18 cellular contexts compared by ENCODE assay signal in the genomic region with DNA sequence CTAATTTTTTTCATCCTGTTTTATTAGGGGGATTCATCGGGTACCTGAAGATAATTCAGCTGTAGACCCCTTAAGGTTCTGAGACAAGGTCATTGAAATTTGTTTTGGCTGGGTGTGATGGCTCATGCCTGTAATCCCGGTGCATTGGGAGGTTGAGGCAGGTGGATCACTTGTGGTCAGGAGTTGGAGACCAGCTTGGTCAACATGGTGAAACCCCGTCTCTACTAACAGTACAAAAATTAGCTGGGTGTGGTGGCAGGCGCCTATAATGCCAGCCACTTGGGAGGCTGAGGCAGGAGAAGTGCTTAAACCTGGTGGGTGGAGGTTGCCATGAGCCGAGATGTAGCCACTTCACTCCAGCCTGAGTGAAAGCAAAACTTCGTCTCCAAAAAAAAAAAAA. TPM values are rescaled to one million over a fixed set of nuclear protein-coding genes. Genes with fewer than 3 reads are reported as not detected.
A peak's percentile ranks its signal among the peaks of the same experiment; 100 is the strongest.
DNase-seq lines count a peak whose midpoint lies in the region; ATAC-seq and TF ChIP-seq lines count a peak whose summit lies in the region.
"Had no signal": no experiment of that assay in that cellular context is flagged by ENCODE, and none has a peak within 500 bp of the region (broad histone marks: within the 10 kb centered on the region; RNA-seq: fewer than 3 reads in every experiment).

No MANE protein-coding gene starts in this region.

- TF ChIP-seq EP300 in stomach (IDR thresholded peaks at IDR 0.05), result no peak

- peaks cover 58% of the 10 kb centered on the region for H3K4me1 ChIP-seq in hepatocyte (ENCODE audit: insufficient read depth)
- peaks cover 75 to 100% (median 90%) of the 10 kb centered on the region in 4 donors for H3K4me1 ChIP-seq in stomach

- CTCF ChIA-PET in WTC11 (lab: Charles Lee), result no interaction called here

- peaks cover 27 to 77% of the 10 kb centered on the region in 2 donors for H3K36me3 Mint-ChIP-seq in activated T-cell treated with anti-CD3 and anti-CD28 coated beads, Interleukin-2, amount 50 U/mL, for 72 hours (ENCODE audit: insufficient read depth in 2 of 2)
- peaks cover 96% of the 10 kb centered on the region for H3K36me3 Mint-ChIP-seq in WTC11

- H4K20me1 ChIP-seq in hepatocyte (ENCODE audit: insufficient read depth, poor library complexity, severe bottlenecking), result peaks cover 98% of the 10 kb centered on the region

- H3K79me2 ChIP-seq in hepatocyte, result peaks cover 76% of the 10 kb centered on the region

- no peaks in the 10 kb centered on the region for H3K9me2 ChIP-seq in hepatocyte (replicated peaks; ENCODE audit: insufficient read depth)

- H3K9me3 Mint-ChIP-seq in activated T-cell treated with anti-CD3 and anti-CD28 coated beads, Interleukin-2, amount 50 U/mL, for 72 hours, result no peaks in the 10 kb centered on the region
- no peaks in the 10 kb centered on the region for H3K9me3 Mint-ChIP-seq in WTC11

- TF ChIP-seq POLR2A in stomach (IDR thresholded peaks at IDR 0.05), result no peak

- H3K36me3 ChIP-seq in hepatocyte (replicated peaks; ENCODE audit: insufficient read depth, low read depth) (peaks cover 7% of the 10 kb centered on the region), stomach (peaks cover 81 to 99% (median 98%) of the 10 kb centered on the region in 4 donors)

- peak; percentile 8 to 10 for ATAC-seq in activated T-cell treated with anti-CD3 and anti-CD28 coated beads, Interleukin-2, amount 50 U/mL, for 72 hours (replicated peaks in 1 of 2)
- ATAC-seq in WTC11 (no peak), HG03520 (IDR thresholded peaks at IDR 0.05; ENCODE audit: unreplicated experiment) (no peak), GM21786 (IDR thresholded peaks at IDR 0.05; ENCODE audit: unreplicated experiment) (no peak)

- H3K27ac Mint-ChIP-seq in activated T-cell treated with anti-CD3 and anti-CD28 coated beads, Interleukin-2, amount 50 U/mL, for 72 hours, result peak overlapping the region; percentile 91
- H3K27ac Mint-ChIP-seq in WTC11, result peak overlapping the region; percentile 71

- no peaks in the 10 kb centered on the region for H3K27me3 Mint-ChIP-seq in activated T-cell treated with anti-CD3 and anti-CD28 coated beads, Interleukin-2, amount 50 U/mL, for 72 hours (ENCODE audit: low read depth)
- H3K27me3 Mint-ChIP-seq in WTC11 (ENCODE audit: low read depth), result no peaks in the 10 kb centered on the region

- 90% methylated on average over 6 of the region's 6 CpGs for WGBS in hepatocyte (ENCODE audit: low lambda C conversion rate, missing lambda C conversion rate)
- WGBS in stomach, 5 donors, result 51 to 63% (median 60%) methylated on average over 6 of the region's 6 CpGs

- H3K4me3 Mint-ChIP-seq in activated T-cell treated with anti-CD3 and anti-CD28 coated beads, Interleukin-2, amount 50 U/mL, for 72 hours, result peak overlapping the region in 1 of 2 donors; percentile 9
- H3K4me3 Mint-ChIP-seq in WTC11, result no peak overlapping the region

- H2AFZ ChIP-seq in hepatocyte, result no peak overlapping the region

- no peak overlapping the region for H3K4me3 ChIP-seq in hepatocyte
- H3K4me3 ChIP-seq in stomach, result no peak overlapping the region

- H3K27ac ChIP-seq in hepatocyte, result peak overlapping the region; percentile 24
- H3K27ac ChIP-seq in stomach, result peak overlapping the region in 4 of 5 donors; percentile 17 to 68 (median 34)

- H3K27me3 ChIP-seq in hepatocyte, result no peaks in the 10 kb centered on the region
- no peaks in the 10 kb centered on the region for H3K27me3 ChIP-seq in stomach
- H3K27me3 ChIP-seq: neutrophil had no signal

- H3K4me2 ChIP-seq in hepatocyte, result peak overlapping the region; percentile 21

- intact Hi-C loops in stomach (cut with DNase I; ENCODE audit: low total_unique reads), result no loop called here

- POLR2A ChIA-PET in WTC11 (lab: Charles Lee), result no interaction called here

- DNase-seq in activated T-cell treated with anti-CD3 and anti-CD28 coated beads, Interleukin-2, amount 50 U/mL, for 72 hours, result no peak
- DNase-seq in activated T-cell treated with anti-CD3 and anti-CD28 coated beads, Interleukin-2, amount 50 U/mL, for 1 hour, result no peak
- DNase-seq in WTC11 (ENCODE audit: low spot score), result peak; percentile 1
- DNase-seq in hepatocyte (ENCODE audit: low spot score), result no peak
- DNase-seq in stomach, result no peak
- no peak for DNase-seq in NCI-H1694 treated with DMSO at 0.1 percent for 48 hours (lab: John Stamatoyannopoulos, UW)
- DNase-seq: central memory CD4-positive, alpha-beta T cell; DMS79 treated with DMSO at 0.1 percent for 48 hours; erythroblast; hippocampal formation; Karpas-422; NCI-H2029; NCI-H748 treated with DMSO at 0.1 percent for 48 hours; Right ventricle myocardium superior; trophoblast cell had no signal

- no peaks in the 10 kb centered on the region for H3K9me3 ChIP-seq in hepatocyte (ENCODE audit: low read depth)
- no peaks in the 10 kb centered on the region for H3K9me3 ChIP-seq in stomach
- H3K9me3 ChIP-seq: neutrophil had no signal

- H3K4me1 Mint-ChIP-seq in activated T-cell treated with anti-CD3 and anti-CD28 coated beads, Interleukin-2, amount 50 U/mL, for 72 hours (ENCODE audit: low read depth), result peaks cover 71% of the 10 kb centered on the region
- peaks cover 47% of the 10 kb centered on the region for H3K4me1 Mint-ChIP-seq in WTC11

- TF ChIP-seq CTCF in WTC11 (IDR thresholded peaks at IDR 0.05) (no peak), hepatocyte (IDR thresholded peaks at IDR 0.05; ENCODE audit: poor library complexity) (no peak), stomach (IDR thresholded peaks at IDR 0.05) (no peak)

TF ChIP-seq in WTC11, 78 proteins besides CTCF, POLR2A, EP300 and RAD21:
- TF ChIP-seq SMAD3 (CRISPR knock-in tag; IDR thresholded peaks at IDR 0.05; ENCODE audit: borderline replicate concordance) (no peak), ZNF232 (CRISPR knock-in tag; IDR thresholded peaks at IDR 0.05) (no peak), GTF2I (CRISPR knock-in tag; conservative IDR thresholded peaks at IDR 0.05) (no peak), KAT7 (CRISPR knock-in tag; IDR thresholded peaks at IDR 0.05; ENCODE audit: borderline replicate concordance) (no peak), IRF2 (CRISPR knock-in tag; IDR thresholded peaks at IDR 0.05; ENCODE audit: borderline replicate concordance, low read depth) (no peak), FOXP1 (CRISPR knock-in tag; IDR thresholded peaks at IDR 0.05; ENCODE audit: borderline replicate concordance) (no peak)
- TF ChIP-seq, protein P1, sequence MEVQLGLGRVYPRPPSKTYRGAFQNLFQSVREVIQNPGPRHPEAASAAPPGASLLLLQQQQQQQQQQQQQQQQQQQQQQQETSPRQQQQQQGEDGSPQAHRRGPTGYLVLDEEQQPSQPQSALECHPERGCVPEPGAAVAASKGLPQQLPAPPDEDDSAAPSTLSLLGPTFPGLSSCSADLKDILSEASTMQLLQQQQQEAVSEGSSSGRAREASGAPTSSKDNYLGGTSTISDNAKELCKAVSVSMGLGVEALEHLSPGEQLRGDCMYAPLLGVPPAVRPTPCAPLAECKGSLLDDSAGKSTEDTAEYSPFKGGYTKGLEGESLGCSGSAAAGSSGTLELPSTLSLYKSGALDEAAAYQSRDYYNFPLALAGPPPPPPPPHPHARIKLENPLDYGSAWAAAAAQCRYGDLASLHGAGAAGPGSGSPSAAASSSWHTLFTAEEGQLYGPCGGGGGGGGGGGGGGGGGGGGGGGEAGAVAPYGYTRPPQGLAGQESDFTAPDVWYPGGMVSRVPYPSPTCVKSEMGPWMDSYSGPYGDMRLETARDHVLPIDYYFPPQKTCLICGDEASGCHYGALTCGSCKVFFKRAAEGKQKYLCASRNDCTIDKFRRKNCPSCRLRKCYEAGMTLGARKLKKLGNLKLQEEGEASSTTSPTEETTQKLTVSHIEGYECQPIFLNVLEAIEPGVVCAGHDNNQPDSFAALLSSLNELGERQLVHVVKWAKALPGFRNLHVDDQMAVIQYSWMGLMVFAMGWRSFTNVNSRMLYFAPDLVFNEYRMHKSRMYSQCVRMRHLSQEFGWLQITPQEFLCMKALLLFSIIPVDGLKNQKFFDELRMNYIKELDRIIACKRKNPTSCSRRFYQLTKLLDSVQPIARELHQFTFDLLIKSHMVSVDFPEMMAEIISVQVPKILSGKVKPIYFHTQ (CRISPR knock-in tag; IDR thresholded peaks at IDR 0.05), result 0 out of 2 replicates have a peak, but pooled peaks have one; percentile 17

RNA-seq across cellular contexts. Expression of a gene that starts 10.9 kb away (rescaled TPM):
- total RNA-seq in activated T-cell treated with anti-CD3 and anti-CD28 coated beads, Interleukin-2, amount 50 U/mL, for 72 hours, result 100 to 1,000 TPM; 409 to 541 TPM
- total RNA-seq in WTC11 (2021) (554 to 645 TPM (median 644 TPM) in 3 replicates), hepatocyte (115 and 135 TPM in 2 replicates), stomach (100 to 1,000 TPM in 4 of 5 donors, 10 to 100 TPM in 1; 77.2 to 250 (median 145) TPM)
- polyA plus RNA-seq in hepatocyte (190 and 192 TPM in 2 replicates), stomach (100 to 1,000 TPM; 130 to 179 (median 146) TPM)

RNA-seq across cellular contexts. Expression of a gene that starts 57.8 kb away (rescaled TPM):
- 10 to 100 TPM; 30.7 to 34.4 TPM for total RNA-seq in activated T-cell treated with anti-CD3 and anti-CD28 coated beads, Interleukin-2, amount 50 U/mL, for 72 hours
- total RNA-seq in WTC11 (2021) (13.3 to 15.4 TPM (median 14.7 TPM) in 3 replicates), hepatocyte (37.9 and 39.1 TPM in 2 replicates), stomach (10 to 100 TPM; 20.4 to 63.7 (median 26.3) TPM)
- polyA plus RNA-seq in hepatocyte (27.7 and 30.5 TPM in 2 replicates), stomach (10 to 100 TPM; 14.1 to 24.9 (median 19.1) TPM)

Comparison
In these comparisons a context has a peak if more than half of its experiments do, and no peak if none do; other contexts are left out.
1. ATAC-seq: peak in activated T-cell treated with anti-CD3 and anti-CD28 coated beads, Interleukin-2, amount 50 U/mL, for 72 hours (2 of 2); none in WTC11 (single experiment), HG03520 (single experiment) and GM21786 (single experiment).